Comparison of ENCODE assay signal across 2 cellular contexts in the genomic region with DNA sequence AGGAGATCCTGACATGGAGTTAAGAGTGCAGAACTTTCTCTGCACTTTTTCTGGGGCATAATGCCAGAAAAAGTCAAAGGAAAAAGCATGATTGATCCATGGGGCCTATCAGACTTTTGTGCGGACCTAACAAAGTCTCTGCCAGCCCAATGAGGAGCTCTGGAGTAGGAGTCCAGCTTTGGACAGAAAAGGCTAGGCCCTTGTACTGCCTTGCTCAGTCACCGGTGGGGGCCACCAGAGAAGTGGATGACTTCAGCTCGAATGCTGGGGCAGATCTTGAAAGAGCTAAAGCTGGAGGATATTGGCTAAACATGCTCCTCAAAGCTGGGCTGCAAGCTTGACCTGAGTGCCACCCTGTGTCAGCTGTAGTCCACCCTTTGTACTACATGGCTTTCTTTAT.
TF ChIP-seq lines count a peak whose summit lies in the region.

No MANE protein-coding gene starts in this region.

TF ChIP-seq in SK-N-SH, 30 proteins besides CTCF, POLR2A, EP300 and RAD21 (continued from another document):
- TF ChIP-seq USF1 (IDR thresholded peaks at IDR 0.05; ENCODE audit: borderline replicate concordance, low read depth) (no peak), NFIC (IDR thresholded peaks at IDR 0.05; ENCODE audit: borderline replicate concordance) (no peak), RXRA (IDR thresholded peaks at IDR 0.05; ENCODE audit: borderline replicate concordance, low read depth) (no peak), ZBTB33 (IDR thresholded peaks at IDR 0.05; ENCODE audit: borderline replicate concordance, low read depth) (no peak), RFX5 (IDR thresholded peaks at IDR 0.05; ENCODE audit: low read length) (no peak)
- TF ChIP-seq, protein P1, sequence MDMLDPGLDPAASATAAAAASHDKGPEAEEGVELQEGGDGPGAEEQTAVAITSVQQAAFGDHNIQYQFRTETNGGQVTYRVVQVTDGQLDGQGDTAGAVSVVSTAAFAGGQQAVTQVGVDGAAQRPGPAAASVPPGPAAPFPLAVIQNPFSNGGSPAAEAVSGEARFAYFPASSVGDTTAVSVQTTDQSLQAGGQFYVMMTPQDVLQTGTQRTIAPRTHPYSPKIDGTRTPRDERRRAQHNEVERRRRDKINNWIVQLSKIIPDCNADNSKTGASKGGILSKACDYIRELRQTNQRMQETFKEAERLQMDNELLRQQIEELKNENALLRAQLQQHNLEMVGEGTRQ (IDR thresholded peaks at IDR 0.05; ENCODE audit: borderline replicate concordance, low read depth, low read length) = no peak
- TF ChIP-seq, protein P2, sequence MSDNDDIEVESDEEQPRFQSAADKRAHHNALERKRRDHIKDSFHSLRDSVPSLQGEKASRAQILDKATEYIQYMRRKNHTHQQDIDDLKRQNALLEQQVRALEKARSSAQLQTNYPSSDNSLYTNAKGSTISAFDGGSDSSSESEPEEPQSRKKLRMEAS (IDR thresholded peaks at IDR 0.05; ENCODE audit: low read depth) = no peak

TF ChIP-seq in SK-N-SH treated with all-trans-retinoic acid at 6 μM for 48 hours, 23 proteins besides CTCF, POLR2A, EP300 and RAD21 (continued from another document):
- TF ChIP-seq, protein P3, sequence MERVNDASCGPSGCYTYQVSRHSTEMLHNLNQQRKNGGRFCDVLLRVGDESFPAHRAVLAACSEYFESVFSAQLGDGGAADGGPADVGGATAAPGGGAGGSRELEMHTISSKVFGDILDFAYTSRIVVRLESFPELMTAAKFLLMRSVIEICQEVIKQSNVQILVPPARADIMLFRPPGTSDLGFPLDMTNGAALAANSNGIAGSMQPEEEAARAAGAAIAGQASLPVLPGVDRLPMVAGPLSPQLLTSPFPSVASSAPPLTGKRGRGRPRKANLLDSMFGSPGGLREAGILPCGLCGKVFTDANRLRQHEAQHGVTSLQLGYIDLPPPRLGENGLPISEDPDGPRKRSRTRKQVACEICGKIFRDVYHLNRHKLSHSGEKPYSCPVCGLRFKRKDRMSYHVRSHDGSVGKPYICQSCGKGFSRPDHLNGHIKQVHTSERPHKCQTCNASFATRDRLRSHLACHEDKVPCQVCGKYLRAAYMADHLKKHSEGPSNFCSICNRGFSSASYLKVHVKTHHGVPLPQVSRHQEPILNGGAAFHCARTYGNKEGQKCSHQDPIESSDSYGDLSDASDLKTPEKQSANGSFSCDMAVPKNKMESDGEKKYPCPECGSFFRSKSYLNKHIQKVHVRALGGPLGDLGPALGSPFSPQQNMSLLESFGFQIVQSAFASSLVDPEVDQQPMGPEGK (CRISPR knock-in tag; IDR thresholded peaks at IDR 0.05; ENCODE audit: borderline replicate concordance) = no peak
- TF ChIP-seq GLIS3 (CRISPR knock-in tag; IDR thresholded peaks at IDR 0.05) (no peak), ZFP30 (CRISPR knock-in tag; IDR thresholded peaks at IDR 0.05) (no peak)
